24 cellular contexts compared by ENCODE assay signal in the genomic region with DNA sequence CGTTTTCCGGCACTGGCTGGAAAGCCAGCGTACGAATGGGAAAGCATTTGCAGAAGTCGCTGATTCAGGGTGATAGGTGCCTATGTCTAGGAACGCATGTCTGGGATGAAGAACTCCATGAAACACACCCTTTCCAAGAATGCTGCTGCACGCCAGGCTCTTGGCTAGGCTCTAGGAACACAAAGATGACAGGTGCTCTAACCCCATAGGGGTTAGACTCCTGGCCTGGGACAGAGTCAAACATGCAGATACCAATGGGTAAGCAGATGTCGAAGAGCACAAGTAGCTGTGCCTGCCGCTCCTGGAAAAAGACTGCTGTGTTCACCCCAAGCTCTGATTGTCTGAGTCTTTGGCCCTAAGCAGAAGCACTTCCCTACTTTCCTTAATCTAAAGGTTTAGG.
"Had no signal": no experiment of that assay in that cellular context is flagged by ENCODE, and none has a peak within 500 bp of the region (broad histone marks: within the 10 kb centered on the region; RNA-seq: fewer than 3 reads in every experiment).

No MANE protein-coding gene starts in this region.

- H3K9me3 ChIP-seq: suprapubic skin, testis, thoracic aorta, thyroid gland, tibial artery, transverse colon, upper lobe of left lung, upper lobe of right lung, uterus, vagina had no signal

- H3K4me3 ChIP-seq: stomach, suprapubic skin, testis, thoracic aorta, thyroid gland, tibial artery, tibial nerve, transverse colon, upper lobe of left lung, upper lobe of right lung, uterus, vagina had no signal

- DNase-seq: stimulated activated CD4-positive, alpha-beta T cell treated with anti-CD3 and anti-CD28 coated beads, Interleukin-2, amount 100 ng/mL, for 48 hours; stimulated activated CD4-positive, alpha-beta T cell treated with anti-CD3 and anti-CD28 coated beads, Interleukin-4, amount 100 ng/mL, for 1 hour; stimulated activated CD4-positive, alpha-beta T cell treated with anti-CD3 and anti-CD28 coated beads, Interleukin-4, amount 100 ng/mL, for 24 hours; stimulated activated CD4-positive, alpha-beta T cell treated with anti-CD3 and anti-CD28 coated beads, Interleukin-4, amount 100 ng/mL, for 4 hours; stimulated activated CD8-positive, alpha-beta memory T cell treated with anti-CD3 and anti-CD28 coated beads, Interleukin-4, amount 100 ng/mL, for 48 hours; stimulated activated naive B cell treated with anti-CD40 and anti-IgM and Interleukin-4, amounts not matched to agents 10 μg/mL and 1 μg/mL and 100 μg/mL, for 72 hours; stimulated activated naive CD4-positive, alpha-beta T cell; stimulated activated naive CD4-positive, alpha-beta T cell treated with Interleukin-2 at 50 U/mL for 16 hours; stimulated activated naive CD8-positive, alpha-beta T cell treated with anti-CD3 and anti-CD28 coated beads, Interleukin-15, amount 100 ng/mL, for 72 hours; stimulated activated naive CD8-positive, alpha-beta T cell treated with anti-CD3 and anti-CD28 coated beads, Interleukin-15, Interleukin-2, amounts not matched to agents 100 U/mL and 50 U/mL, for 24 hours; stomach; substantia nigra; testis; thyroid gland; tibial artery; transverse colon; trophoblast cell; upper lobe of left lung; upper lobe of right lung; uterus had no signal

- H3K36me3 ChIP-seq: stomach, suprapubic skin, thoracic aorta, thyroid gland, tibial artery, tibial nerve, transverse colon, upper lobe of left lung, upper lobe of right lung, uterus, vagina had no signal

- H3K27ac ChIP-seq: stomach, suprapubic skin, testis, thoracic aorta, thyroid gland, tibial artery, tibial nerve, transverse colon, upper lobe of left lung, upper lobe of right lung, uterus, vagina had no signal

- H3K4me1 ChIP-seq: stomach, suprapubic skin, thyroid gland, tibial artery, tibial nerve, transverse colon, upper lobe of right lung, uterus, vagina had no signal

- H3K27me3 ChIP-seq: stomach, suprapubic skin, testis, thyroid gland, tibial artery, tibial nerve, transverse colon, upper lobe of left lung, upper lobe of right lung, uterus, vagina had no signal
